Comparison of ENCODE assay signal across 1 cellular context in the genomic region with DNA sequence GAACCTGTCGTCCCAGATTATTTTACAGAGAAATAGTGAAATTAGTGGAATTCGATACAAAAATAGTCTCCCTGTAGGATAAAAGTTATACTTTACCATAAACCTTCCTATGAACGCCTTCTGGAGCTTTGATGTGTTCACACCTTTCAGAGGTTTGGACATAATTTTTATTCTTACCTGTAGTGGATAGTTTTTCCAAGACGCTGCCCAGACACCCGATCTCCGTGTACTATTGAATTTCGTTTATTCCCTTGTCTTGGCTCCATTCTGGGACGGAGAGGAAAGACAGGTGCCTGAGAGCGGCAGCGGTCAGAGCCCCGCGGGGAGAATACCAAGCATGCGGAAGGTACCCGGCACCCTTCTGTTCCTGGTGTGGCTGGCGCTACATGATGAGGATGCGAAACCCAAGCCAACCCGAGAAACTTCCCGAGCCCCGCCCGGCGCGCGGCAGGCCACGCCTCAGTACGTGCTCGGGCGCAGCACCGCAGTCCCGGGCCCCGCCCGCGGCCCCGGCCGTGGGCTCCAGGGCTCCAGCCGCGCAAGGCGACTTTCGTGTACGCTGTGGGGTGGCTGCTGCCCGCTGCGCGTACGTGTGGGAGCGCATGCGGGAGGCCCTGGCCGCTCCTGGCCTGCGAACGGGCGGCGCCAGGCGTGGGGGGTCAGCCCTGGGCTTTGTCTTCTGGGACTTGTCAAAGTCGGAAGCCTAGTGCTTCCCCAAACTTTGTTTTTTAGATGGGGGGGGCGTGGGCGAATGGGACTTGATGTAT.
TF ChIP-seq lines count a peak whose summit lies in the region.

No MANE protein-coding gene starts in this region.

TF ChIP-seq in SK-N-SH, 30 proteins besides CTCF, POLR2A, EP300 and RAD21:
- TF ChIP-seq YY1 (IDR thresholded peaks at IDR 0.05; ENCODE audit: low read depth) (no peak), TCF12 (IDR thresholded peaks at IDR 0.05) (no peak), FOXJ3 (CRISPR knock-in tag; IDR thresholded peaks at IDR 0.05) (no peak), TEAD4 (IDR thresholded peaks at IDR 0.05; ENCODE audit: borderline replicate concordance, insufficient read depth) (no peak), POLR2AphosphoS5 (IDR thresholded peaks at IDR 0.05; ENCODE audit: low read depth, low read length) (0 out of 2 replicates have a peak, but pooled peaks have one; percentile 22)
- TF ChIP-seq, protein P1, sequence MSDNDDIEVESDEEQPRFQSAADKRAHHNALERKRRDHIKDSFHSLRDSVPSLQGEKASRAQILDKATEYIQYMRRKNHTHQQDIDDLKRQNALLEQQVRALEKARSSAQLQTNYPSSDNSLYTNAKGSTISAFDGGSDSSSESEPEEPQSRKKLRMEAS (IDR thresholded peaks at IDR 0.05; ENCODE audit: low read depth) = no peak
